1 cellular context compared by ENCODE assay signal in genomic region chr16:30628628-30629342, GRCh38.
TF ChIP-seq lines count a peak whose summit lies in the region.

No MANE protein-coding gene starts in this region.

TF ChIP-seq in K562, 482 proteins besides CTCF, POLR2A, EP300 and RAD21 (continues in another document):
- TF ChIP-seq MTA3 (IDR thresholded peaks at IDR 0.05; ENCODE audit: borderline replicate concordance) = 0 out of 2 replicates have a peak, but pooled peaks have one; percentile 19
- TF ChIP-seq AFF4 (CRISPR knock-in tag; IDR thresholded peaks at IDR 0.05) = no peak
- peak; percentile 57; the same call in 1 of the 2 replicates for TF ChIP-seq LEF1 (IDR thresholded peaks at IDR 0.05)
- TF ChIP-seq GTF2F1 (IDR thresholded peaks at IDR 0.05; ENCODE audit: low read depth, low read length) = no peak
- peak; percentile 97 for TF ChIP-seq NR2C1 (IDR thresholded peaks at IDR 0.05)
- peak; percentile 98 for TF ChIP-seq NR2C1 (tag; IDR thresholded peaks at IDR 0.05)
- TF ChIP-seq ZNF408 (CRISPR knock-in tag; IDR thresholded peaks at IDR 0.05; ENCODE audit: low read depth) = no peak
- TF ChIP-seq SMARCA4 (IDR thresholded peaks at IDR 0.05) = no peak
- peak; percentile 55 for TF ChIP-seq PRDM10 (IDR thresholded peaks at IDR 0.05; ENCODE audit: partially characterized antibody)
- no peak for TF ChIP-seq RBM15 (IDR thresholded peaks at IDR 0.05; ENCODE audit: insufficient read depth, low read length)
- TF ChIP-seq PTTG1 (tag; IDR thresholded peaks at IDR 0.05; ENCODE audit: low read depth) = no peak
- TF ChIP-seq ZFP36 (IDR thresholded peaks at IDR 0.05; ENCODE audit: low read depth, low read length, partially characterized antibody) = peak; percentile 29
- no peak for TF ChIP-seq SNAPC5 (CRISPR knock-in tag; IDR thresholded peaks at IDR 0.05)
- TF ChIP-seq ZNF609 (CRISPR knock-in tag; IDR thresholded peaks at IDR 0.05; ENCODE audit: borderline replicate concordance) = no peak
- no peak for TF ChIP-seq FOXJ3 (CRISPR knock-in tag; IDR thresholded peaks at IDR 0.05)
- TF ChIP-seq IRF1 (CRISPR knock-in tag; IDR thresholded peaks at IDR 0.05; ENCODE audit: borderline replicate concordance) = no peak
- no peak for TF ChIP-seq TEAD2 (tag; IDR thresholded peaks at IDR 0.05)
- TF ChIP-seq ETV5 (CRISPR knock-in tag; IDR thresholded peaks at IDR 0.05; ENCODE audit: low read depth) = no peak
- TF ChIP-seq SIX5 (IDR thresholded peaks at IDR 0.05; ENCODE audit: borderline replicate concordance in 1 of 2, insufficient read depth in 1 of 2, low read depth in 1 of 2, low read length in 2 of 2) = no peak
- TF ChIP-seq UBTF (IDR thresholded peaks at IDR 0.05; ENCODE audit: borderline replicate concordance in 1 of 2, low read depth in 2 of 2, low read length in 2 of 2) = no peak
- TF ChIP-seq MBD1 (CRISPR knock-in tag; IDR thresholded peaks at IDR 0.05) = 0 out of 2 replicates have a peak, but pooled peaks have one; percentile 20
- no peak for TF ChIP-seq CBX1 (IDR thresholded peaks at IDR 0.05; ENCODE audit: low read depth)
- no peak for TF ChIP-seq ELF1 (tag; IDR thresholded peaks at IDR 0.05)
- no peak for TF ChIP-seq IRF9 (tag; IDR thresholded peaks at IDR 0.05)
- TF ChIP-seq CAMTA2 (CRISPR knock-in tag; conservative IDR thresholded peaks at IDR 0.05) = no peak
- peak; percentile 57; the same call in 1 of the 2 replicates for TF ChIP-seq NFRKB (IDR thresholded peaks at IDR 0.05; ENCODE audit: low read depth)
- TF ChIP-seq ZNF586 (CRISPR knock-in tag; conservative IDR thresholded peaks at IDR 0.05) = no peak
- TF ChIP-seq MED1 (CRISPR knock-in tag; IDR thresholded peaks at IDR 0.05; ENCODE audit: borderline replicate concordance) = no peak
- TF ChIP-seq MLX (CRISPR knock-in tag; conservative IDR thresholded peaks at IDR 0.05) = no peak
- no peak for TF ChIP-seq DACH1 (IDR thresholded peaks at IDR 0.05; ENCODE audit: partially characterized antibody)
- TF ChIP-seq ZBTB49 (CRISPR knock-in tag; IDR thresholded peaks at IDR 0.05; ENCODE audit: borderline replicate concordance) = no peak
- TF ChIP-seq HDAC1 (IDR thresholded peaks at IDR 0.05) = no peak
- no peak for TF ChIP-seq ZNF253 (CRISPR knock-in tag; conservative IDR thresholded peaks at IDR 0.05)
- TF ChIP-seq MYNN (IDR thresholded peaks at IDR 0.05) = no peak
- no peak for TF ChIP-seq MYNN (CRISPR knock-in tag; IDR thresholded peaks at IDR 0.05)
- TF ChIP-seq SRF (CRISPR knock-in tag; IDR thresholded peaks at IDR 0.05) = no peak
